Comparison of ENCODE assay signal across 19 cellular contexts in genomic region chr6:111750147-111750546, GRCh38.
A peak's percentile ranks its signal among the peaks of the same experiment; 100 is the strongest.
DNase-seq lines count a peak whose midpoint lies in the region; ATAC-seq and TF ChIP-seq lines count a peak whose summit lies in the region.
"Had no signal": no experiment of that assay in that cellular context is flagged by ENCODE, and none has a peak within 500 bp of the region (broad histone marks: within the 10 kb centered on the region; RNA-seq: fewer than 3 reads in every experiment).

No MANE protein-coding gene starts in this region.

- peak overlapping the region; percentile 44 for H3K4me3 Mint-ChIP-seq in activated T-cell treated with anti-CD3 and anti-CD28 coated beads, Interleukin-2, amount 50 U/mL, for 24 hours
- H3K4me3 Mint-ChIP-seq in T-helper 17 cell (peak overlapping the region; percentile 73), endodermal cell (no peak overlapping the region)
- no peak overlapping the region for H3K4me3 Mint-ChIP-seq in stimulated activated memory B cell treated with anti-CD40 and anti-IgM and Interleukin-4, amounts not matched to agents 10 μg/mL and 1 μg/mL and 100 μg/mL, for 72 hours

- H3K9me3 ChIP-seq in T-helper 17 cell (ENCODE audit: control insufficient read depth, low read length, poor library complexity, severe bottlenecking) (peaks cover 6% of the 10 kb centered on the region), endodermal cell (ENCODE audit: control insufficient read depth, low read length) (no peaks in the 10 kb centered on the region), prostate gland (no peaks in the 10 kb centered on the region)
- H3K9me3 ChIP-seq: body of pancreas, Caco-2, right atrium auricular region, SK-N-SH, tibial artery had no signal

- H3K4me1 ChIP-seq in endodermal cell (ENCODE audit: control insufficient read depth, insufficient read depth, low read length) (no peaks in the 10 kb centered on the region), prostate gland (replicated peaks) (no peaks in the 10 kb centered on the region)
- H3K4me1 ChIP-seq: body of pancreas, Caco-2, tibial artery had no signal

- DNase-seq in activated T-cell treated with anti-CD3 and anti-CD28 coated beads, Interleukin-2, amount 50 U/mL, for 24 hours, result no peak
- DNase-seq in activated T-cell treated with anti-CD3 and anti-CD28 coated beads, Interleukin-2, amount 50 U/mL, for 1 hour, result no peak
- DNase-seq in T-helper 17 cell, result no peak
- peak; percentile 30 for DNase-seq in endodermal cell
- no peak for DNase-seq in cerebellum (ENCODE audit: low spot score)
- no peak for DNase-seq in putamen (ENCODE audit: low spot score)
- DNase-seq in prostate gland (ENCODE audit: low spot score), result no peak
- DNase-seq: body of pancreas; Caco-2; GDM1; NCI-H1417 treated with DMSO at 0.1 percent for 48 hours; NCI-H446 treated with DMSO at 0.1 percent for 48 hours; SK-N-SH; stimulated activated CD4-positive, alpha-beta T cell treated with anti-CD3 and anti-CD28 coated beads, Interleukin-1b, Interleukin-23, amount 100 ng/mL, for 48 hours; tibial artery; WERI-Rb-1 had no signal

- H3K36me3 ChIP-seq in endodermal cell (ENCODE audit: control insufficient read depth, insufficient read depth, low read length), result no peaks in the 10 kb centered on the region
- no peaks in the 10 kb centered on the region for H3K36me3 ChIP-seq in prostate gland
- H3K36me3 ChIP-seq: right atrium auricular region, tibial artery, WERI-Rb-1 had no signal

- no peak for ATAC-seq in T-helper 17 cell
- ATAC-seq in stimulated activated memory B cell treated with anti-CD40 and anti-IgM and Interleukin-4, amounts not matched to agents 10 μg/mL and 1 μg/mL and 100 μg/mL, for 72 hours, result no peak
- ATAC-seq: body of pancreas had no signal

- TF ChIP-seq CTCF in endodermal cell (conservative IDR thresholded peaks at IDR 0.05), result no peak
- TF ChIP-seq CTCF in prostate gland (IDR thresholded peaks at IDR 0.05), result no peak

- H3K27me3 Mint-ChIP-seq in activated T-cell treated with anti-CD3 and anti-CD28 coated beads, Interleukin-2, amount 50 U/mL, for 24 hours, result no peaks in the 10 kb centered on the region
- H3K27me3 Mint-ChIP-seq in T-helper 17 cell, result no peaks in the 10 kb centered on the region
- no peaks in the 10 kb centered on the region for H3K27me3 Mint-ChIP-seq in endodermal cell (ENCODE audit: insufficient read depth)
- H3K27me3 Mint-ChIP-seq in stimulated activated memory B cell treated with anti-CD40 and anti-IgM and Interleukin-4, amounts not matched to agents 10 μg/mL and 1 μg/mL and 100 μg/mL, for 72 hours, result no peaks in the 10 kb centered on the region

- H3K4me1 Mint-ChIP-seq in activated T-cell treated with anti-CD3 and anti-CD28 coated beads, Interleukin-2, amount 50 U/mL, for 24 hours (ENCODE audit: low read depth), result peaks cover 95% of the 10 kb centered on the region
- H3K4me1 Mint-ChIP-seq in T-helper 17 cell (peaks cover 75% of the 10 kb centered on the region), endodermal cell (peaks cover 20% of the 10 kb centered on the region)
- peaks cover 68% of the 10 kb centered on the region for H3K4me1 Mint-ChIP-seq in stimulated activated memory B cell treated with anti-CD40 and anti-IgM and Interleukin-4, amounts not matched to agents 10 μg/mL and 1 μg/mL and 100 μg/mL, for 72 hours

- H3K27ac Mint-ChIP-seq in activated T-cell treated with anti-CD3 and anti-CD28 coated beads, Interleukin-2, amount 50 U/mL, for 24 hours, result peak overlapping the region; percentile 97
- H3K27ac Mint-ChIP-seq in T-helper 17 cell (peak overlapping the region; percentile 100), endodermal cell (no peak overlapping the region)
- peak overlapping the region; percentile 44 for H3K27ac Mint-ChIP-seq in stimulated activated memory B cell treated with anti-CD40 and anti-IgM and Interleukin-4, amounts not matched to agents 10 μg/mL and 1 μg/mL and 100 μg/mL, for 72 hours

- H3K36me3 Mint-ChIP-seq in activated T-cell treated with anti-CD3 and anti-CD28 coated beads, Interleukin-2, amount 50 U/mL, for 24 hours (ENCODE audit: low read depth), result peaks cover 95% of the 10 kb centered on the region
- H3K36me3 Mint-ChIP-seq in T-helper 17 cell (ENCODE audit: low read depth), result peaks cover 17% of the 10 kb centered on the region
- peaks cover 2% of the 10 kb centered on the region for H3K36me3 Mint-ChIP-seq in endodermal cell (ENCODE audit: low read depth)
- peaks cover 38% of the 10 kb centered on the region for H3K36me3 Mint-ChIP-seq in stimulated activated memory B cell treated with anti-CD40 and anti-IgM and Interleukin-4, amounts not matched to agents 10 μg/mL and 1 μg/mL and 100 μg/mL, for 72 hours

- TF ChIP-seq POLR2A in prostate gland (IDR thresholded peaks at IDR 0.05), result no peak

- no peak overlapping the region for H3K4me3 ChIP-seq in endodermal cell (ENCODE audit: low read length)
- no peak overlapping the region for H3K4me3 ChIP-seq in prostate gland
- H3K4me3 ChIP-seq: body of pancreas, right atrium auricular region, tibial artery had no signal

- intact Hi-C loops in prostate gland (cut with DNase I), result no loop called here

- WGBS in endodermal cell (ENCODE audit: insufficient coverage in 1 of 2, insufficient read length in 1 of 2), 2 experiments, result 98 to 100% methylated on average over 3 to 7 of the region's 7 CpGs
- WGBS in prostate gland, result 96% methylated on average over 7 of the region's 7 CpGs

- H3K9ac ChIP-seq in endodermal cell (ENCODE audit: extremely low read depth, low read length, poor library complexity, severe bottlenecking), result no peak overlapping the region
- H3K9ac ChIP-seq: KMS-11, SK-N-SH had no signal

- H3K27me3 ChIP-seq in endodermal cell (ENCODE audit: control insufficient read depth, insufficient read depth, low read length, poor library complexity, severe bottlenecking), result no peaks in the 10 kb centered on the region
- H3K27me3 ChIP-seq in prostate gland (replicated peaks; ENCODE audit: insufficient read depth), result no peaks in the 10 kb centered on the region
- H3K27me3 ChIP-seq: body of pancreas, right atrium auricular region, tibial artery had no signal

- H3K27ac ChIP-seq in endodermal cell (ENCODE audit: low read depth, low read length), result peak overlapping the region; percentile 85
- peak overlapping the region in 1 of 2 donors; percentile 8 for H3K27ac ChIP-seq in prostate gland
- H3K27ac ChIP-seq: body of pancreas, KMS-11, right atrium auricular region, tibial artery, WERI-Rb-1 had no signal

- peaks cover 3% of the 10 kb centered on the region for H3K9me3 Mint-ChIP-seq in activated T-cell treated with anti-CD3 and anti-CD28 coated beads, Interleukin-2, amount 50 U/mL, for 24 hours
- H3K9me3 Mint-ChIP-seq in endodermal cell, result no peaks in the 10 kb centered on the region
- no peaks in the 10 kb centered on the region for H3K9me3 Mint-ChIP-seq in stimulated activated memory B cell treated with anti-CD40 and anti-IgM and Interleukin-4, amounts not matched to agents 10 μg/mL and 1 μg/mL and 100 μg/mL, for 72 hours

Comparison
In these comparisons a context has a peak if more than half of its experiments do, and no peak if none do; other contexts are left out.
1. H3K4me3 Mint-ChIP-seq: peak in activated T-cell treated with anti-CD3 and anti-CD28 coated beads, Interleukin-2, amount 50 U/mL, for 24 hours (single experiment) and T-helper 17 cell (single experiment); none in endodermal cell (single experiment) and stimulated activated memory B cell treated with anti-CD40 and anti-IgM and Interleukin-4, amounts not matched to agents 10 μg/mL and 1 μg/mL and 100 μg/mL, for 72 hours (single experiment).